8 cellular contexts compared by ENCODE assay signal in the genomic region with DNA sequence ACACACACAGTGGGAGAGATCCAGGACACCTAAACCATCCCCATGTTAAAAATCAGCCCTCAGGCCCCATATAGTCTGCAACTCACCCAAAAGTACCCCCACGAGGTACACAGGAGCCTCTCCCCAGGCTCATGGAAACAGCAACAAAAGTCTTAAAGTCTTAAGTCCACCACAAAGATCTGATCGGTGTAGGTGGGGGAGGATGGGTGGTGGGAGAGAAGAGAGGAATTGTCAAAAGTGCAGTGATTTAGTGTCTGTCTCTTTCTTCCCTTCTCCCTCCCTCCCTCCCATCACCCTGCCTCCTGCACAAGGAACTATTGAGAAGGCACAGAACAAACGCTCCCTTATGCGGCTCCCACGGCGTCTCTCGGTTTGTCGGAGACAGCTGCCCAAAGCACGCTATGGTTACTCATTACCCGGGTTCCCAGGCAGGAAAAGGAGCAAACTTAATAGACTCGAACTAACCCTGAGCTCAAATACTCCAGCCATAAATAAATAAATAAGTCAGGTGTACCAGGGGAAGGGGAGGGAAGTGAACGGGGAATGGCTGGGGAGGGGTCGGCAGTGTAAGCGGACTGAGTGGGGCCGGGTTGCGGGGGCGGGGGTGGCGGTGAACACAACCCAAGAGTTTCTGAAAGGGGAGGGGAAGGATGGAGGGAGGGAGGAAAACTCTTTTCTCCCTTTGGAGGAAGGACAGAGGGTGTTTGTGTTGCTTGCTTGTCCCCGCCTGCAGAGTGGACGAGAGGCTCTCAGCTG.
DNase-seq lines count a peak whose midpoint lies in the region; ATAC-seq and TF ChIP-seq lines count a peak whose summit lies in the region.

No MANE protein-coding gene starts in this region.

- no peak for TF ChIP-seq CTCF in epithelial cell of proximal tubule (conservative IDR thresholded peaks at IDR 0.05; ENCODE audit: low read depth, low read length)

- POLR2A ChIA-PET in activated CD4-positive, alpha-beta T cell treated with anti-CD3 and anti-CD28 coated beads, Interleukin-2, amount 10 ng/mL, durations not matched to agents 7 days and 5 days (lab: Charles Lee), result no interaction called here

- H3K9ac ChIP-seq in HUES48 (ENCODE audit: low read depth, low read length), result no peak overlapping the region

- no peaks in the 10 kb centered on the region for H3K36me3 ChIP-seq in HUES48 (ENCODE audit: control insufficient read depth, insufficient read depth, low read length)

- no peak overlapping the region for H3K27ac Mint-ChIP-seq in activated naive CD8-positive, alpha-beta T cell treated with anti-CD3 and anti-CD28 coated beads, Interleukin-2, amount 50 U/mL, for 24 hours
- no peak overlapping the region for H3K27ac Mint-ChIP-seq in activated CD4-positive, alpha-beta T cell treated with anti-CD3 and anti-CD28 coated beads, Interleukin-2, amount 10 ng/mL, durations not matched to agents 7 days and 5 days

- H3K27me3 ChIP-seq in HUES48 (ENCODE audit: control insufficient read depth, insufficient read depth, low read length), result 0 out of 2 replicates have a peak, but pooled peaks cover 5% of the 10 kb centered on the region

- DNase-seq in ELR (ENCODE audit: low read depth) (peak; percentile 53), epithelial cell of proximal tubule (ENCODE audit: low read depth) (peak; percentile 86), nucleus accumbens (lab: John Stamatoyannopoulos, UW) (peak in 53 of 56 donors; percentile 33 to 90 (median 74)), AG08396 (ENCODE audit: low spot score) (no peak)
- no peak for DNase-seq in activated naive CD8-positive, alpha-beta T cell treated with anti-CD3 and anti-CD28 coated beads, Interleukin-2, amount 50 U/mL, for 24 hours
- no peak for DNase-seq in activated CD4-positive, alpha-beta T cell treated with anti-CD3 and anti-CD28 coated beads, Interleukin-2, amount 10 ng/mL, durations not matched to agents 7 days and 5 days

- H3K4me3 ChIP-seq in HUES48 (ENCODE audit: low read depth, low read length), result peak overlapping the region; percentile 32; the same call in 1 of the 2 replicates
- H3K4me3 ChIP-seq in epithelial cell of proximal tubule (ENCODE audit: low read depth, low read length), result peak overlapping the region; percentile 44

- no peaks in the 10 kb centered on the region for H3K36me3 Mint-ChIP-seq in activated naive CD8-positive, alpha-beta T cell treated with anti-CD3 and anti-CD28 coated beads, Interleukin-2, amount 50 U/mL, for 24 hours (ENCODE audit: low read depth)
- no peaks in the 10 kb centered on the region for H3K36me3 Mint-ChIP-seq in activated CD4-positive, alpha-beta T cell treated with anti-CD3 and anti-CD28 coated beads, Interleukin-2, amount 10 ng/mL, durations not matched to agents 7 days and 5 days (ENCODE audit: low read depth)

- CTCF ChIA-PET in activated CD4-positive, alpha-beta T cell treated with anti-CD3 and anti-CD28 coated beads, Interleukin-2, amount 10 ng/mL, durations not matched to agents 7 days and 5 days (lab: Charles Lee), result no interaction called here

- no peaks in the 10 kb centered on the region for H3K9me3 Mint-ChIP-seq in activated naive CD8-positive, alpha-beta T cell treated with anti-CD3 and anti-CD28 coated beads, Interleukin-2, amount 50 U/mL, for 24 hours
- no peaks in the 10 kb centered on the region for H3K9me3 Mint-ChIP-seq in activated CD4-positive, alpha-beta T cell treated with anti-CD3 and anti-CD28 coated beads, Interleukin-2, amount 10 ng/mL, durations not matched to agents 7 days and 5 days

- H3K4me1 Mint-ChIP-seq in activated naive CD8-positive, alpha-beta T cell treated with anti-CD3 and anti-CD28 coated beads, Interleukin-2, amount 50 U/mL, for 24 hours, result peaks cover 9% of the 10 kb centered on the region
- peaks cover 23% of the 10 kb centered on the region for H3K4me1 Mint-ChIP-seq in activated CD4-positive, alpha-beta T cell treated with anti-CD3 and anti-CD28 coated beads, Interleukin-2, amount 10 ng/mL, durations not matched to agents 7 days and 5 days

- H3K4me1 ChIP-seq in HUES48 (ENCODE audit: control insufficient read depth, insufficient read depth, low read length), result peaks cover 13% of the 10 kb centered on the region; the same call in 1 of the 2 replicates

- H3K27ac ChIP-seq in HUES48 (ENCODE audit: low read depth, low read length), result peak overlapping the region; percentile 72

- H3K4me3 Mint-ChIP-seq in activated naive CD8-positive, alpha-beta T cell treated with anti-CD3 and anti-CD28 coated beads, Interleukin-2, amount 50 U/mL, for 24 hours, result no peak overlapping the region
- H3K4me3 Mint-ChIP-seq in activated CD4-positive, alpha-beta T cell treated with anti-CD3 and anti-CD28 coated beads, Interleukin-2, amount 10 ng/mL, durations not matched to agents 7 days and 5 days, result no peak overlapping the region

- no peak for ATAC-seq in GM21825 (IDR thresholded peaks at IDR 0.05; ENCODE audit: unreplicated experiment)
- ATAC-seq in activated naive CD8-positive, alpha-beta T cell treated with anti-CD3 and anti-CD28 coated beads, Interleukin-2, amount 50 U/mL, for 24 hours, result no peak

- H3K9me3 ChIP-seq in HUES48 (ENCODE audit: control insufficient read depth, insufficient read depth, low read length), result no peaks in the 10 kb centered on the region

- H3K27me3 Mint-ChIP-seq in activated naive CD8-positive, alpha-beta T cell treated with anti-CD3 and anti-CD28 coated beads, Interleukin-2, amount 50 U/mL, for 24 hours, result peaks cover 24% of the 10 kb centered on the region
- peaks cover 47% of the 10 kb centered on the region for H3K27me3 Mint-ChIP-seq in activated CD4-positive, alpha-beta T cell treated with anti-CD3 and anti-CD28 coated beads, Interleukin-2, amount 10 ng/mL, durations not matched to agents 7 days and 5 days

Comparison
In these comparisons a context has a peak if more than half of its experiments do, and no peak if none do; other contexts are left out.
1. DNase-seq: peak in ELR (single experiment), epithelial cell of proximal tubule (single experiment) and nucleus accumbens (53 of 56); none in activated naive CD8-positive, alpha-beta T cell treated with anti-CD3 and anti-CD28 coated beads, Interleukin-2, amount 50 U/mL, for 24 hours (single experiment), activated CD4-positive, alpha-beta T cell treated with anti-CD3 and anti-CD28 coated beads, Interleukin-2, amount 10 ng/mL, durations not matched to agents 7 days and 5 days (single experiment) and AG08396 (single experiment).